Comparison of ENCODE assay signal across 8 cellular contexts in genomic region chr18:50878345-50879301, GRCh38. TPM values are rescaled to one million over a fixed set of nuclear protein-coding genes. Genes with fewer than 3 reads are reported as not detected.
DNase-seq lines count a peak whose midpoint lies in the region; ATAC-seq lines count a peak whose summit lies in the region.

Gene ME2 (plus strand): TSS chr18:50879118. CDS start chr18:50895821, 16,703 bp downstream.

- DNase-seq in COLO829 (ENCODE audit: low spot score) (peak; percentile 75), HT1080 (ENCODE audit: low read depth) (peak; percentile 95), NOMO-1 (lab: John Stamatoyannopoulos, UW; ENCODE audit: unreplicated experiment in 2 of 2) (peak; percentile 83 to 90), lung microvascular endothelial cell (ENCODE audit: low read depth in 2 of 2) (peak; percentile 92 to 94)
- DNase-seq in effector CD8-positive, alpha-beta T cell (lab: John Stamatoyannopoulos, UW) = peak; percentile 81
- DNase-seq in stimulated activated CD4-positive, alpha-beta T cell treated with anti-CD3 and anti-CD28 coated beads, TNF-alpha, amount 100 ng/mL, for 4 hours (ENCODE audit: low read depth in 3 of 3) = peak; percentile 86 to 91 (median 88)

- POLR2A ChIA-PET in activated CD8-positive, alpha-beta memory T cell treated with anti-CD3 and anti-CD28 coated beads for 36 hours (lab: Charles Lee) = interaction anchor here (0.5 to 1.9 kb wide), 8 partner anchors 13 to 316 kb away, joined by 3 to 34 read pairs (median 4); partner anchors contain the start of genes ELAC1 and SMAD4

- peak; percentile 91 for ATAC-seq in GM21360 (IDR thresholded peaks at IDR 0.05; ENCODE audit: unreplicated experiment)

- CTCF ChIA-PET in activated CD8-positive, alpha-beta memory T cell treated with anti-CD3 and anti-CD28 coated beads for 36 hours (lab: Charles Lee) = interaction anchor here (1.0 to 1.3 kb wide), 6 partner anchors 9 to 173 kb away, joined by 3 to 5 read pairs (median 4); partner anchors contain the start of gene SMAD4

RNA-seq across cellular contexts. Expression of gene ME2, which starts in this region (rescaled TPM):
- 84.9 and 111 TPM in 2 replicates for total RNA-seq in HT1080 (2014; rRNA removed; shearing (Covaris generic))
- 78.4 and 93.0 TPM in 2 replicates for polyA plus RNA-seq in HT1080 (2015; cell fraction: cytosol; rRNA removed)
- 83.1 and 89.4 TPM in 2 replicates for polyA plus RNA-seq in HT1080 (2015; cell fraction: nucleus; rRNA removed)
- total RNA-seq in activated CD8-positive, alpha-beta memory T cell treated with anti-CD3 and anti-CD28 coated beads for 36 hours = 100 to 1,000 TPM; 131 to 132 TPM
- total RNA-seq in lung microvascular endothelial cell = 28.8 and 32.9 TPM in 2 replicates

Comparison
In these comparisons a context has a peak if more than half of its experiments do, and no peak if none do; other contexts are left out.
1. Peak in every context shown above with its lines: DNase-seq and ATAC-seq.